ENCODE assay signal across 1 cellular context in the genomic region with DNA sequence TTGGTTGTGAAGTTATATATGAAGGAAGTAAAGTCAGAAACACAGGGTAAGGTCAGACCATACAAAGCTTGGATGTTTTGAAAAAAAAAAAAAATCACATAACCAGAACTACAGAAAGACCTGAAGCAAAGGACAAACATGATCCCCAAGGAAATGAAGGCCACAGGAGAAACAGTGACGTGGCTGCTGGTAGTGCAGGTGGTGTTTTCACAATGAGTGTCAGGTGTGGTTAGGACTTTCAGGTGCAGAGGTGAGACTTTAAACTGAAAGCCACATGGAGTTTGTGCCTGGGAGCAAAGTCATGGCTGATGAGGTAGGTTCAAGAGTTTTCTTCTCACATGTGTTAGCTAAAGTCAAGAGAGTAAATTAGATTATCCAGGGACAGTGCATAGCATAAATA.
TF ChIP-seq lines count a peak whose summit lies in the region.

No MANE protein-coding gene starts in this region.

TF ChIP-seq in GM12878, 131 proteins besides CTCF, POLR2A, EP300 and RAD21 (continued from another document):
- TF ChIP-seq SMC3 (IDR thresholded peaks at IDR 0.05; ENCODE audit: borderline replicate concordance, low read length): 0 out of 2 replicates have a peak, but pooled peaks have one; percentile 15
- TF ChIP-seq BCL11A (IDR thresholded peaks at IDR 0.05; ENCODE audit: low read depth, low read length): peak; percentile 90
- peak; percentile 97 to 98 for TF ChIP-seq IKZF2 (IDR thresholded peaks at IDR 0.05)
- peak; percentile 91 for TF ChIP-seq MEF2B (IDR thresholded peaks at IDR 0.05; ENCODE audit: partially characterized antibody, poor library complexity, severe bottlenecking)
- TF ChIP-seq MTA2 (IDR thresholded peaks at IDR 0.05; ENCODE audit: low read depth): peak; percentile 87
- TF ChIP-seq, protein P1, sequence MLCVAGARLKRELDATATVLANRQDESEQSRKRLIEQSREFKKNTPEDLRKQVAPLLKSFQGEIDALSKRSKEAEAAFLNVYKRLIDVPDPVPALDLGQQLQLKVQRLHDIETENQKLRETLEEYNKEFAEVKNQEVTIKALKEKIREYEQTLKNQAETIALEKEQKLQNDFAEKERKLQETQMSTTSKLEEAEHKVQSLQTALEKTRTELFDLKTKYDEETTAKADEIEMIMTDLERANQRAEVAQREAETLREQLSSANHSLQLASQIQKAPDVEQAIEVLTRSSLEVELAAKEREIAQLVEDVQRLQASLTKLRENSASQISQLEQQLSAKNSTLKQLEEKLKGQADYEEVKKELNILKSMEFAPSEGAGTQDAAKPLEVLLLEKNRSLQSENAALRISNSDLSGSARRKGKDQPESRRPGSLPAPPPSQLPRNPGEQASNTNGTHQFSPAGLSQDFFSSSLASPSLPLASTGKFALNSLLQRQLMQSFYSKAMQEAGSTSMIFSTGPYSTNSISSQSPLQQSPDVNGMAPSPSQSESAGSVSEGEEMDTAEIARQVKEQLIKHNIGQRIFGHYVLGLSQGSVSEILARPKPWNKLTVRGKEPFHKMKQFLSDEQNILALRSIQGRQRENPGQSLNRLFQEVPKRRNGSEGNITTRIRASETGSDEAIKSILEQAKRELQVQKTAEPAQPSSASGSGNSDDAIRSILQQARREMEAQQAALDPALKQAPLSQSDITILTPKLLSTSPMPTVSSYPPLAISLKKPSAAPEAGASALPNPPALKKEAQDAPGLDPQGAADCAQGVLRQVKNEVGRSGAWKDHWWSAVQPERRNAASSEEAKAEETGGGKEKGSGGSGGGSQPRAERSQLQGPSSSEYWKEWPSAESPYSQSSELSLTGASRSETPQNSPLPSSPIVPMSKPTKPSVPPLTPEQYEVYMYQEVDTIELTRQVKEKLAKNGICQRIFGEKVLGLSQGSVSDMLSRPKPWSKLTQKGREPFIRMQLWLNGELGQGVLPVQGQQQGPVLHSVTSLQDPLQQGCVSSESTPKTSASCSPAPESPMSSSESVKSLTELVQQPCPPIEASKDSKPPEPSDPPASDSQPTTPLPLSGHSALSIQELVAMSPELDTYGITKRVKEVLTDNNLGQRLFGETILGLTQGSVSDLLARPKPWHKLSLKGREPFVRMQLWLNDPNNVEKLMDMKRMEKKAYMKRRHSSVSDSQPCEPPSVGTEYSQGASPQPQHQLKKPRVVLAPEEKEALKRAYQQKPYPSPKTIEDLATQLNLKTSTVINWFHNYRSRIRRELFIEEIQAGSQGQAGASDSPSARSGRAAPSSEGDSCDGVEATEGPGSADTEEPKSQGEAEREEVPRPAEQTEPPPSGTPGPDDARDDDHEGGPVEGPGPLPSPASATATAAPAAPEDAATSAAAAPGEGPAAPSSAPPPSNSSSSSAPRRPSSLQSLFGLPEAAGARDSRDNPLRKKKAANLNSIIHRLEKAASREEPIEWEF (IDR thresholded peaks at IDR 0.05; ENCODE audit: insufficient replicate concordance, low read depth, low read length): peak; percentile 55
- TF ChIP-seq SP1 (IDR thresholded peaks at IDR 0.05; ENCODE audit: low read depth, low read length): peak; percentile 66
- no peak for TF ChIP-seq CBX3 (IDR thresholded peaks at IDR 0.05; ENCODE audit: borderline replicate concordance, low read depth)
- TF ChIP-seq NR2F1 (conservative IDR thresholded peaks at IDR 0.05): 0 out of 2 replicates have a peak, but pooled peaks have one; percentile 43
- no peak for TF ChIP-seq LARP7 (IDR thresholded peaks at IDR 0.05)
- peak; percentile 91 for TF ChIP-seq JUNB (IDR thresholded peaks at IDR 0.05)
